21 cellular contexts compared by ENCODE assay signal in the genomic region with DNA sequence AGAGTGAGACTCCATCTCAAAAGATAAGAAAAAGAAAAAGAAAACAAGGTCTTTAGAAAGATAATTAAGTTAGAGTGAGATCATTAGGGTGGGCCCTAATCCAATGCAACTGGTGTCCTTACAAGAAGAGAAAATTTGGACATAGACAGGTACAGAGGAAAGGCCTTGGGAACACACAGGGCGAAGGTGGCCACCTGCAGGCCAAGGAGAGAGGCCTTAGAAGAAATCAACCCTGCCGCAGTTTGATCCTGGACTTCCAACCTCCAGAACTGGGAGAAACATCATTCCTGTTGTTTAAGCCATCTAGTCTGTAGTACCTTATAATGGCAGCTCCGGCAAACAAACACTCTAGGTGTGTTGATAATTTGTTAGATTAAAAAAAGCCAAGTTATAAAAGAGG.
"Had no signal": no experiment of that assay in that cellular context is flagged by ENCODE, and none has a peak within 500 bp of the region (broad histone marks: within the 10 kb centered on the region; RNA-seq: fewer than 3 reads in every experiment).

No MANE protein-coding gene starts in this region.

- H3K4me3 Mint-ChIP-seq: activated CD4-positive, alpha-beta memory T cell treated with anti-CD3 and anti-CD28 coated beads for 36 hours; activated CD4-positive, alpha-beta T cell treated with anti-CD3 and anti-CD28 coated beads for 36 hours; activated naive CD8-positive, alpha-beta T cell treated with anti-CD3 and anti-CD28 coated beads, Interleukin-2, amount 10 ng/mL, durations not matched to agents 7 days and 5 days; activated T-helper 17 cell treated with anti-CD3 and anti-CD28 coated beads, Interleukin-2, amount 50 U/mL, for 72 hours; dendritic cell treated with granulocyte-macrophage colony-stimulating factor and Interleukin-4, amounts not matched to agents 40 ng/mL and 50 ng/mL, for 4 days; immature natural killer cell; naive B cell; neural crest cell; stimulated activated effector memory CD8-positive, alpha-beta T cell treated with anti-CD3 and anti-CD28 coated beads, Interleukin-12 subunit alpha, Interleukin-12 subunit beta, amount 100 ng/mL, for 72 hours had no signal

- ATAC-seq: activated CD4-positive, alpha-beta T cell treated with anti-CD3 and anti-CD28 coated beads for 36 hours; activated T-helper 17 cell treated with anti-CD3 and anti-CD28 coated beads, Interleukin-2, amount 50 U/mL, for 72 hours; heart right ventricle; left ventricle myocardium superior; mucosa of descending colon; sciatic nerve; stimulated activated effector memory CD8-positive, alpha-beta T cell treated with anti-CD3 and anti-CD28 coated beads, Interleukin-12 subunit alpha, Interleukin-12 subunit beta, amount 100 ng/mL, for 72 hours; upper lobe of right lung had no signal

- H3K27ac ChIP-seq: cardiac muscle cell, esophagus squamous epithelium, heart right ventricle, thoracic aorta, upper lobe of right lung had no signal

- H3K27me3 Mint-ChIP-seq: activated naive CD8-positive, alpha-beta T cell treated with anti-CD3 and anti-CD28 coated beads, Interleukin-2, amount 10 ng/mL, durations not matched to agents 7 days and 5 days; activated T-helper 17 cell treated with anti-CD3 and anti-CD28 coated beads, Interleukin-2, amount 50 U/mL, for 72 hours; dendritic cell treated with granulocyte-macrophage colony-stimulating factor and Interleukin-4, amounts not matched to agents 40 ng/mL and 50 ng/mL, for 4 days had no signal

- H3K4me1 Mint-ChIP-seq: activated naive CD8-positive, alpha-beta T cell treated with anti-CD3 and anti-CD28 coated beads, Interleukin-2, amount 10 ng/mL, durations not matched to agents 7 days and 5 days; activated T-helper 17 cell treated with anti-CD3 and anti-CD28 coated beads, Interleukin-2, amount 50 U/mL, for 72 hours; immature natural killer cell; naive B cell; neural crest cell; stimulated activated effector memory CD8-positive, alpha-beta T cell treated with anti-CD3 and anti-CD28 coated beads, Interleukin-12 subunit alpha, Interleukin-12 subunit beta, amount 100 ng/mL, for 72 hours had no signal

- H3K27me3 ChIP-seq: cardiac muscle cell, esophagus squamous epithelium, upper lobe of right lung had no signal

- H3K9me3 Mint-ChIP-seq: activated naive CD8-positive, alpha-beta T cell treated with anti-CD3 and anti-CD28 coated beads, Interleukin-2, amount 10 ng/mL, durations not matched to agents 7 days and 5 days; dendritic cell treated with granulocyte-macrophage colony-stimulating factor and Interleukin-4, amounts not matched to agents 40 ng/mL and 50 ng/mL, for 4 days; immature natural killer cell had no signal

- H3K9me3 ChIP-seq: esophagus squamous epithelium, mucosa of descending colon, thoracic aorta, upper lobe of right lung had no signal

- H3K4me1 ChIP-seq: esophagus squamous epithelium, heart right ventricle, upper lobe of right lung had no signal

- DNase-seq: activated CD4-positive, alpha-beta memory T cell treated with anti-CD3 and anti-CD28 coated beads for 36 hours; activated CD4-positive, alpha-beta T cell treated with anti-CD3 and anti-CD28 coated beads for 36 hours; activated naive CD4-positive, alpha-beta T cell treated with Interleukin-2 at 50 U/mL for 16 hours; activated naive CD8-positive, alpha-beta T cell treated with anti-CD3 and anti-CD28 coated beads, Interleukin-2, amount 10 ng/mL, durations not matched to agents 7 days and 5 days; amygdala; effector CD8-positive, alpha-beta T cell; esophagus squamous epithelium; heart right ventricle; immature natural killer cell; left ventricle myocardium superior; mucosa of descending colon; naive B cell; stimulated activated CD4-positive, alpha-beta T cell treated with anti-CD3 and anti-CD28 coated beads, Interleukin-4, amount 100 ng/mL, for 24 hours; upper lobe of right lung had no signal

- H3K4me3 ChIP-seq: cardiac muscle cell, esophagus squamous epithelium, heart right ventricle, mucosa of descending colon, thoracic aorta, upper lobe of right lung had no signal

- H3K36me3 ChIP-seq: cardiac muscle cell, esophagus squamous epithelium, heart right ventricle, thoracic aorta, upper lobe of right lung had no signal

- H3K27ac Mint-ChIP-seq: activated CD4-positive, alpha-beta memory T cell treated with anti-CD3 and anti-CD28 coated beads for 36 hours; activated CD4-positive, alpha-beta T cell treated with anti-CD3 and anti-CD28 coated beads for 36 hours; activated naive CD8-positive, alpha-beta T cell treated with anti-CD3 and anti-CD28 coated beads, Interleukin-2, amount 10 ng/mL, durations not matched to agents 7 days and 5 days; activated T-helper 17 cell treated with anti-CD3 and anti-CD28 coated beads, Interleukin-2, amount 50 U/mL, for 72 hours; dendritic cell treated with granulocyte-macrophage colony-stimulating factor and Interleukin-4, amounts not matched to agents 40 ng/mL and 50 ng/mL, for 4 days; immature natural killer cell; naive B cell; stimulated activated effector memory CD8-positive, alpha-beta T cell treated with anti-CD3 and anti-CD28 coated beads, Interleukin-12 subunit alpha, Interleukin-12 subunit beta, amount 100 ng/mL, for 72 hours had no signal

- H3K36me3 Mint-ChIP-seq: activated CD4-positive, alpha-beta memory T cell treated with anti-CD3 and anti-CD28 coated beads for 36 hours; activated naive CD8-positive, alpha-beta T cell treated with anti-CD3 and anti-CD28 coated beads, Interleukin-2, amount 10 ng/mL, durations not matched to agents 7 days and 5 days; immature natural killer cell; naive B cell; stimulated activated effector memory CD8-positive, alpha-beta T cell treated with anti-CD3 and anti-CD28 coated beads, Interleukin-12 subunit alpha, Interleukin-12 subunit beta, amount 100 ng/mL, for 72 hours had no signal
